ENCODE assay signal across 23 cellular contexts in the genomic region with DNA sequence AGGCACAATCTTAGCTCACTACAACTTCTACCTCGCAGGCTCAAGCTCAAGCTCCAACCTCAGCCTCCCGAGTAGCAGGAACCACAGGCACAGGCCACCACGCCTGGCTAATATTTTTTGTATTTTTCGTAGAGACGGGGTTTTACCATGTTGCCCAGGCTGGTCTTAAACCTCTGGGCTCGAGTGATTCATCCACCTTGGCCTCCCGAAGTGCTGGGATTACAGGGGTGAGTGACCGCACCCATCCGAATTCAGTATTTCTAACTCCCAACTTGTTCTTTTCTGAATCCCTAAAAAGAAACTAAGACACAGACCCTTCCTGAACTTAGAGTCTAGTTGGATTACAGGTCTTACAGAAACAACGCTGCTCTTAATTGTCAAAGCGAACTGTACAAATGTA. TPM values are rescaled to one million over a fixed set of nuclear protein-coding genes. Genes with fewer than 3 reads are reported as not detected.
A peak's percentile ranks its signal among the peaks of the same experiment; 100 is the strongest.
DNase-seq lines count a peak whose midpoint lies in the region; ATAC-seq and TF ChIP-seq lines count a peak whose summit lies in the region.
"Had no signal": no experiment of that assay in that cellular context is flagged by ENCODE, and none has a peak within 500 bp of the region (broad histone marks: within the 10 kb centered on the region; RNA-seq: fewer than 3 reads in every experiment).

No MANE protein-coding gene starts in this region.

- H3K9me3 Mint-ChIP-seq in MCF 10A (ENCODE audit: unreplicated experiment): no peaks in the 10 kb centered on the region
- H3K9me3 Mint-ChIP-seq: CD14-positive monocyte; CD4-positive, alpha-beta T cell; CD8-positive, alpha-beta memory T cell; HFFc6 had no signal

- H3K4me3 Mint-ChIP-seq in MCF 10A (ENCODE audit: unreplicated experiment): no peak overlapping the region
- H3K4me3 Mint-ChIP-seq: CD14-positive monocyte; CD4-positive, alpha-beta T cell; CD8-positive, alpha-beta memory T cell; HFFc6 had no signal

- H3K4me2 ChIP-seq in mammary epithelial cell (ENCODE audit: insufficient read depth, low read depth, low read length) (no peak overlapping the region), parathyroid adenoma (ENCODE audit: low read length) (no peak overlapping the region)
- H3K4me2 ChIP-seq: BLaER1 treated with 17β-estradiol and CSF1 and Interleukin-3, amounts not matched to agents 10 nM and 100 nM had no signal

- peaks cover 20% of the 10 kb centered on the region for H3K4me1 Mint-ChIP-seq in MCF 10A (ENCODE audit: insufficient read depth, unreplicated experiment)
- H3K4me1 Mint-ChIP-seq: CD8-positive, alpha-beta memory T cell had no signal

- BruUV-seq in MCF 10A (replicated peaks; lab: Mats Ljungman, UMichigan) (no TSS peak), mammary epithelial cell (replicated peaks; lab: Mats Ljungman, UMichigan) (no TSS peak)

- no peaks in the 10 kb centered on the region for H3K79me2 ChIP-seq in mammary epithelial cell (ENCODE audit: insufficient read depth, low read length)
- no peaks in the 10 kb centered on the region for H3K79me2 ChIP-seq in parathyroid adenoma

- peak overlapping the region; percentile 86 for H3K27ac Mint-ChIP-seq in MCF 10A (ENCODE audit: low read depth, unreplicated experiment)
- H3K27ac Mint-ChIP-seq: CD14-positive monocyte; CD4-positive, alpha-beta T cell; CD8-positive, alpha-beta memory T cell; HFFc6 had no signal

- in situ Hi-C loops in mammary epithelial cell (cut with MboI; ENCODE audit: low sequenced_read_pairs in 2 of 2): no loop called here

- no peak overlapping the region for H3K27ac ChIP-seq in mammary epithelial cell (ENCODE audit: insufficient read depth, low read depth, low read length)
- H3K27ac ChIP-seq in RWPE1: peak overlapping the region; percentile 68
- H3K27ac ChIP-seq in parathyroid adenoma: no peak overlapping the region
- H3K27ac ChIP-seq: 22Rv1; BLaER1 treated with 17β-estradiol and CSF1 and Interleukin-3, amounts not matched to agents 10 nM and 100 nM; GM23248 had no signal

- no peaks in the 10 kb centered on the region for H3K4me1 ChIP-seq in mammary epithelial cell (ENCODE audit: insufficient read depth, low read length)
- H3K4me1 ChIP-seq in parathyroid adenoma: peaks cover 13% of the 10 kb centered on the region
- H3K4me1 ChIP-seq: BE2C, HAP-1 had no signal

- no peaks in the 10 kb centered on the region for H3K27me3 Mint-ChIP-seq in MCF 10A (ENCODE audit: insufficient read depth, unreplicated experiment)

- H3K36me3 ChIP-seq in mammary epithelial cell (ENCODE audit: insufficient read depth, low read length) (no peaks in the 10 kb centered on the region), parathyroid adenoma (ENCODE audit: control insufficient read depth, insufficient read depth, low read length) (no peaks in the 10 kb centered on the region)
- H3K36me3 ChIP-seq: BE2C; BLaER1 treated with 17β-estradiol and CSF1 and Interleukin-3, amounts not matched to agents 10 nM and 100 nM; HAP-1 had no signal

- POLR2A ChIA-PET in MCF 10A (lab: Yijun Ruan, JAX) (interaction anchor here (0.6 to 3.9 kb wide), 8 partner anchors 9 to 75 kb away, joined by 3 to 32 read pairs (median 5); no protein-coding TSS in a partner anchor), RWPE1 (lab: Yijun Ruan, JAX; ENCODE audit: low non-redundant PET) (no interaction called here)

- no peaks in the 10 kb centered on the region for H3K36me3 Mint-ChIP-seq in MCF 10A (ENCODE audit: insufficient read depth, unreplicated experiment)
- H3K36me3 Mint-ChIP-seq: CD14-positive monocyte; CD8-positive, alpha-beta memory T cell had no signal

- H2AFZ ChIP-seq in mammary epithelial cell (ENCODE audit: low read depth, low read length): no peak overlapping the region
- peak overlapping the region; percentile 17 for H2AFZ ChIP-seq in parathyroid adenoma
- H2AFZ ChIP-seq: GM23248 had no signal

- H3K4me3 ChIP-seq in mammary epithelial cell (replicated peaks in 1 of 3; ENCODE audit: insufficient read depth in 1 of 3, low read depth in 2 of 3, low read length in 3 of 3): no peak overlapping the region
- H3K4me3 ChIP-seq in parathyroid adenoma (ENCODE audit: low read depth, low read length): no peak overlapping the region
- H3K4me3 ChIP-seq: BLaER1 treated with 17β-estradiol and CSF1 and Interleukin-3, amounts not matched to agents 10 nM and 100 nM; GM12878; GM23248; HAP-1 had no signal

- CTCF ChIA-PET in MCF 10A (lab: Yijun Ruan, JAX): no interaction called here
- CTCF ChIA-PET in mammary epithelial cell (lab: Charles Lee; ENCODE audit: low non-redundant PET): no interaction called here
- CTCF ChIA-PET in RWPE1 (lab: Yijun Ruan, JAX): no interaction called here

- TF ChIP-seq CTCF in MCF 10A (IDR thresholded peaks at IDR 0.05; ENCODE audit: unreplicated experiment) (no peak), mammary epithelial cell (conservative IDR thresholded peaks at IDR 0.05 in 1 of 2, IDR thresholded peaks at IDR 0.05 in 1 of 2; ENCODE audit: extremely low read depth in 1 of 2, insufficient read depth in 1 of 2, low read depth in 1 of 2, low read length in 2 of 2) (no peak), RWPE1 (conservative IDR thresholded peaks at IDR 0.05; ENCODE audit: low read depth) (no peak), parathyroid adenoma (IDR thresholded peaks at IDR 0.05) (no peak)

- peak; percentile 78 for ATAC-seq in esophagus mucosa
- ATAC-seq: GM12878 had no signal

- H3K27me3 ChIP-seq in mammary epithelial cell (ENCODE audit: insufficient read depth, low read length) (no peaks in the 10 kb centered on the region), parathyroid adenoma (ENCODE audit: control insufficient read depth, insufficient read depth, low read length) (no peaks in the 10 kb centered on the region)
- H3K27me3 ChIP-seq: BE2C; BLaER1 treated with 17β-estradiol and CSF1 and Interleukin-3, amounts not matched to agents 10 nM and 100 nM had no signal

- DNase-seq in MCF 10A (ENCODE audit: unreplicated experiment): peak; percentile 69
- DNase-seq in mammary epithelial cell: no peak
- DNase-seq in RWPE1 (ENCODE audit: low spot score): no peak
- DNase-seq in activated T-cell treated with anti-CD3 and anti-CD28 coated beads for 4 hours: no peak
- no peak for DNase-seq in GOT3 (lab: John Stamatoyannopoulos, UW)
- no peak for DNase-seq in hippocampal formation (lab: John Stamatoyannopoulos, UW)
- DNase-seq: AML-193; BE2C; CD4-positive, alpha-beta T cell; CD8-positive, alpha-beta memory T cell; DMS 273 treated with DMSO at 0.1 percent for 48 hours; DMS79; EL; GDM1; GM23248; HFFc6 had no signal

- WGBS in mammary epithelial cell (ENCODE audit: low coverage, missing lambda C conversion rate): 90% methylated on average over 10 of the region's 11 CpGs

- dilution Hi-C loops in mammary epithelial cell (cut with HindIII; ENCODE audit: low sequenced_read_pairs): no loop called here

- no peaks in the 10 kb centered on the region for H3K9me3 ChIP-seq in mammary epithelial cell (replicated peaks; ENCODE audit: insufficient read depth, low read length)
- H3K9me3 ChIP-seq in parathyroid adenoma (ENCODE audit: control insufficient read depth, low read length): no peaks in the 10 kb centered on the region
- H3K9me3 ChIP-seq: BE2C; BLaER1 treated with 17β-estradiol and CSF1 and Interleukin-3, amounts not matched to agents 10 nM and 100 nM; HAP-1 had no signal

- H3K9ac ChIP-seq in mammary epithelial cell (ENCODE audit: insufficient read depth, low read length): no peak overlapping the region
- no peak overlapping the region for H3K9ac ChIP-seq in parathyroid adenoma
- H3K9ac ChIP-seq: BLaER1 treated with 17β-estradiol and CSF1 and Interleukin-3, amounts not matched to agents 10 nM and 100 nM; GM23248 had no signal

- intact Hi-C loops in MCF 10A (cut with micrococcal nuclease) (loop anchor here (5.0 kb wide), 1 partner anchor 34 kb away; the partner anchor contains the start of gene ACSL3), mammary epithelial cell (cut with micrococcal nuclease) (no loop called here)

- H4K20me1 ChIP-seq in mammary epithelial cell (ENCODE audit: insufficient read depth, low read length): no peaks in the 10 kb centered on the region
- H4K20me1 ChIP-seq: BLaER1 treated with 17β-estradiol and CSF1 and Interleukin-3, amounts not matched to agents 10 nM and 100 nM had no signal

RNA-seq across cellular contexts. Expression of gene ACSL3, which starts 32.3 kb away (rescaled TPM):
- total RNA-seq in MCF 10A (2022): 183 and 203 TPM in 2 replicates
- total RNA-seq in mammary epithelial cell: 100 to 1,000 TPM; 199 to 213 TPM
- 110 TPM for polyA plus RNA-seq in mammary epithelial cell
- 656 TPM for polyA minus RNA-seq in mammary epithelial cell
- 125 TPM for total RNA-seq in esophagus mucosa
